ENCODE assay signal across 19 cellular contexts in genomic region chr11:115521874-115522273, GRCh38.
"Had no signal": no experiment of that assay in that cellular context is flagged by ENCODE, and none has a peak within 500 bp of the region (broad histone marks: within the 10 kb centered on the region; RNA-seq: fewer than 3 reads in every experiment).

No MANE protein-coding gene starts in this region.

- DNase-seq: activated gamma-delta T cell treated with Interleukin-2 at 50 U/mL for 16 hours; activated T-cell treated with anti-CD3 and anti-CD28 coated beads, Interleukin-2, amount 50 U/mL, for 1 hour; adrenal gland; brain microvascular endothelial cell; caudate nucleus; effector CD4-positive, alpha-beta T cell; foreskin fibroblast; heart right ventricle; islet precursor cell; left cardiac atrium; pancreas; psoas muscle; stimulated activated CD4-positive, alpha-beta T cell treated with anti-CD3 and anti-CD28 coated beads, Interleukin-4, amount 100 ng/mL, for 24 hours; stimulated activated naive CD4-positive, alpha-beta T cell treated with Interleukin-2 at 50 U/mL for 16 hours had no signal

- H3K36me3 Mint-ChIP-seq: activated naive CD8-positive, alpha-beta T cell; type B pancreatic cell; WTC11 had no signal

- H3K27ac Mint-ChIP-seq: activated naive CD8-positive, alpha-beta T cell; dendritic cell treated with granulocyte-macrophage colony-stimulating factor and Interleukin-4, amounts not matched to agents 40 ng/mL and 50 ng/mL, for 4 days; nephron; type B pancreatic cell; WTC11 had no signal

- H3K9me3 Mint-ChIP-seq: dendritic cell treated with granulocyte-macrophage colony-stimulating factor and Interleukin-4, amounts not matched to agents 40 ng/mL and 50 ng/mL, for 4 days; nephron; type B pancreatic cell; WTC11 had no signal

- ATAC-seq: heart right ventricle, left cardiac atrium, pancreas, psoas muscle, WTC11 had no signal
